In genomic region chr1:2592672-2593071, GRCh38 we compare ENCODE assay signal across 18 cellular contexts. TPM values are rescaled to one million over a fixed set of nuclear protein-coding genes. Genes with fewer than 3 reads are reported as not detected.
DNase-seq lines count a peak whose midpoint lies in the region; ATAC-seq lines count a peak whose summit lies in the region.
"Had no signal": no experiment of that assay in that cellular context is flagged by ENCODE, and none has a peak within 500 bp of the region (broad histone marks: within the 10 kb centered on the region; RNA-seq: fewer than 3 reads in every experiment).

No MANE protein-coding gene starts in this region.

- DNase-seq in DMS53 (lab: John Stamatoyannopoulos, UW) (peak; percentile 20), DMS53 treated with DMSO at 0.1 percent for 48 hours (lab: John Stamatoyannopoulos, UW; ENCODE audit: unreplicated experiment) (no peak), GF-D8 (lab: John Stamatoyannopoulos, UW) (peak; percentile 8), cerebellum (ENCODE audit: low spot score) (no peak), iPS-NIHi7 (ENCODE audit: extremely low spot score) (no peak)
- DNase-seq in activated naive CD4-positive, alpha-beta T cell treated with anti-CD3 and anti-CD28 coated beads, Interleukin-2, amount 50 U/mL, for 16 hours, result peak; percentile 9
- DNase-seq: activated CD4-positive, alpha-beta T cell treated with anti-CD3 and anti-CD28 coated beads for 1 hour; adrenal gland; DMS79; effector CD8-positive, alpha-beta T cell; HFFc6; NCI-H2171; stimulated activated CD4-positive, alpha-beta T cell treated with anti-CD3 and anti-CD28 coated beads, Interleukin-4, amount 100 ng/mL, for 24 hours had no signal

- no peaks in the 10 kb centered on the region for H3K36me3 ChIP-seq in mucosa of stomach (ENCODE audit: control insufficient read depth, insufficient read depth, low read length)
- H3K36me3 ChIP-seq: adrenal gland had no signal

- H3K9ac ChIP-seq in mucosa of stomach (ENCODE audit: low read length), result peak overlapping the region; percentile 65

- peaks cover 4% of the 10 kb centered on the region for H3K27me3 ChIP-seq in mucosa of stomach (ENCODE audit: control insufficient read depth, insufficient read depth, low read length)
- H3K27me3 ChIP-seq: adrenal gland had no signal

- ATAC-seq in GM21576 (IDR thresholded peaks at IDR 0.05; ENCODE audit: unreplicated experiment), result no peak
- ATAC-seq: psoas muscle had no signal

- no peaks in the 10 kb centered on the region for H3K9me3 ChIP-seq in mucosa of stomach (ENCODE audit: control insufficient read depth, low read length)
- H3K9me3 ChIP-seq: adrenal gland, psoas muscle had no signal

- peak overlapping the region; percentile 63 for H3K4me3 ChIP-seq in mucosa of stomach (ENCODE audit: low read length)
- H3K4me3 ChIP-seq: adrenal gland, lung, psoas muscle had no signal

- H3K4me1 ChIP-seq in mucosa of stomach (ENCODE audit: control insufficient read depth, insufficient read depth, low read length), result peaks cover 38% of the 10 kb centered on the region
- H3K4me1 ChIP-seq: psoas muscle had no signal

RNA-seq across cellular contexts. Expression of gene PRXL2B, which starts 6.1 kb away (rescaled TPM):
- total RNA-seq in cerebellum, result 12.1 TPM

RNA-seq across cellular contexts. Expression of gene TNFRSF14, which starts 36.5 kb away (rescaled TPM):
- total RNA-seq in cerebellum, result 2.4 TPM

RNA-seq across cellular contexts. Expression of gene MMEL1, which starts 40.1 kb away (rescaled TPM):
- total RNA-seq in cerebellum, result 1.3 TPM
- total RNA-seq: HFFc6, LHCN-M2 had no signal

Comparison
In these comparisons a context has a peak if more than half of its experiments do, and no peak if none do; other contexts are left out.
1. DNase-seq: peak in DMS53 (single experiment), GF-D8 (single experiment) and activated naive CD4-positive, alpha-beta T cell treated with anti-CD3 and anti-CD28 coated beads, Interleukin-2, amount 50 U/mL, for 16 hours (single experiment); none in DMS53 treated with DMSO at 0.1 percent for 48 hours (single experiment), cerebellum (single experiment) and iPS-NIHi7 (single experiment).